ENCODE assay signal across 1 cellular context in the genomic region with DNA sequence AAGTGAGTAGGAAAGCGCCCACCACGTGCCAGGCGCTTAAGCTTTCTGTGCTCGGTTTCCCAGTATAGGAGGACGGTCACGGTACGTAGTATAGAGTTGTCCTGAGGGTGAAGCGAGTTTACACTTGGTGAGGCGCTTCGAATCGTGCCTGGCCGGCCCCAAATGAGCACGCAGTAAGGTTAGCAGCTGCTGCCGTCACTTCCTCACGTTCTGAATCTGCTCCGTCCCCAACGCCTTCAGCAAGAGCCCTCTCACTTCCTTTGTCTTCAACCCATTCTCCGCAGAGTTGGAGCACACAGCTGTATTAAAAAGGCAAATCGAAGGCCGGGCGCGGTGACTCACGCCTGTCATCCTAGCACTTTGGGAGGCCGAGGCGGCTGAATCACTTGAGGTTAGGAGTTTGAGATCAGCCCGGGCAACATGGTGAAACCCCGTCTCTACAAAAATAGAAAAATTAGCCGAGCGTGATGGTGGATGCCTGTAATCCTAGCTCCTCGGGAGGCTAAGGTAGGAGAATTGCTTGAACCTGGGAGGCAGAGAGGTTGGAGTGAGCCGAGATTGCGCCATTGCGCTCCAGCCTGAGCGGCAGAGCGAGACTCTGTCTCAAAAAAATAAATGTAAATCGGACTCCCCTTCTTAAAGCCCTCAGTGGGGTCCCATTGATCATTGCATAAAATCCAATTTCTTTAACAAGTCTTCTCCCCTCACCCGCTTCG.
TF ChIP-seq lines count a peak whose summit lies in the region.

No MANE protein-coding gene starts in this region.

TF ChIP-seq in HEK293, 187 proteins besides CTCF, POLR2A, EP300 and RAD21 (continued from another document):
- TF ChIP-seq, protein P1, sequence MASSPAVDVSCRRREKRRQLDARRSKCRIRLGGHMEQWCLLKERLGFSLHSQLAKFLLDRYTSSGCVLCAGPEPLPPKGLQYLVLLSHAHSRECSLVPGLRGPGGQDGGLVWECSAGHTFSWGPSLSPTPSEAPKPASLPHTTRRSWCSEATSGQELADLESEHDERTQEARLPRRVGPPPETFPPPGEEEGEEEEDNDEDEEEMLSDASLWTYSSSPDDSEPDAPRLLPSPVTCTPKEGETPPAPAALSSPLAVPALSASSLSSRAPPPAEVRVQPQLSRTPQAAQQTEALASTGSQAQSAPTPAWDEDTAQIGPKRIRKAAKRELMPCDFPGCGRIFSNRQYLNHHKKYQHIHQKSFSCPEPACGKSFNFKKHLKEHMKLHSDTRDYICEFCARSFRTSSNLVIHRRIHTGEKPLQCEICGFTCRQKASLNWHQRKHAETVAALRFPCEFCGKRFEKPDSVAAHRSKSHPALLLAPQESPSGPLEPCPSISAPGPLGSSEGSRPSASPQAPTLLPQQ (tag by site-specific recombination; IDR thresholded peaks at IDR 0.05) = peak; percentile 58
- TF ChIP-seq SP2 (tag by site-specific recombination; IDR thresholded peaks at IDR 0.05) = peak; percentile 38
- TF ChIP-seq, protein P2, sequence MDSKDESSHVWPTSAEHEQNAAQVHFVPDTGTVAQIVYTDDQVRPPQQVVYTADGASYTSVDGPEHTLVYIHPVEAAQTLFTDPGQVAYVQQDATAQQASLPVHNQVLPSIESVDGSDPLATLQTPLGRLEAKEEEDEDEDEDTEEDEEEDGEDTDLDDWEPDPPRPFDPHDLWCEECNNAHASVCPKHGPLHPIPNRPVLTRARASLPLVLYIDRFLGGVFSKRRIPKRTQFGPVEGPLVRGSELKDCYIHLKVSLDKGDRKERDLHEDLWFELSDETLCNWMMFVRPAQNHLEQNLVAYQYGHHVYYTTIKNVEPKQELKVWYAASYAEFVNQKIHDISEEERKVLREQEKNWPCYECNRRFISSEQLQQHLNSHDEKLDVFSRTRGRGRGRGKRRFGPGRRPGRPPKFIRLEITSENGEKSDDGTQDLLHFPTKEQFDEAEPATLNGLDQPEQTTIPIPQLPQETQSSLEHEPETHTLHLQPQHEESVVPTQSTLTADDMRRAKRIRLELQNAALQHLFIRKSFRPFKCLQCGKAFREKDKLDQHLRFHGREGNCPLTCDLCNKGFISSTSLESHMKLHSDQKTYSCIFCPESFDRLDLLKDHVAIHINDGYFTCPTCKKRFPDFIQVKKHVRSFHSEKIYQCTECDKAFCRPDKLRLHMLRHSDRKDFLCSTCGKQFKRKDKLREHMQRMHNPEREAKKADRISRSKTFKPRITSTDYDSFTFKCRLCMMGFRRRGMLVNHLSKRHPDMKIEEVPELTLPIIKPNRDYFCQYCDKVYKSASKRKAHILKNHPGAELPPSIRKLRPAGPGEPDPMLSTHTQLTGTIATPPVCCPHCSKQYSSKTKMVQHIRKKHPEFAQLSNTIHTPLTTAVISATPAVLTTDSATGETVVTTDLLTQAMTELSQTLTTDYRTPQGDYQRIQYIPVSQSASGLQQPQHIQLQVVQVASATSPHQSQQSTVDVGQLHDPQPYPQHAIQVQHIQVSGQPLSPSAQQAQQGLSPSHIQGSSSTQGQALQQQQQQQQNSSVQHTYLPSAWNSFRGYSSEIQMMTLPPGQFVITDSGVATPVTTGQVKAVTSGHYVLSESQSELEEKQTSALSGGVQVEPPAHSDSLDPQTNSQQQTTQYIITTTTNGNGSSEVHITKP (tag by site-specific recombination; IDR thresholded peaks at IDR 0.05) = 0 out of 2 replicates have a peak, but pooled peaks have one; percentile 19
TF ChIP-seq in HEK293: peak in this region for 16.
